In the genomic region with DNA sequence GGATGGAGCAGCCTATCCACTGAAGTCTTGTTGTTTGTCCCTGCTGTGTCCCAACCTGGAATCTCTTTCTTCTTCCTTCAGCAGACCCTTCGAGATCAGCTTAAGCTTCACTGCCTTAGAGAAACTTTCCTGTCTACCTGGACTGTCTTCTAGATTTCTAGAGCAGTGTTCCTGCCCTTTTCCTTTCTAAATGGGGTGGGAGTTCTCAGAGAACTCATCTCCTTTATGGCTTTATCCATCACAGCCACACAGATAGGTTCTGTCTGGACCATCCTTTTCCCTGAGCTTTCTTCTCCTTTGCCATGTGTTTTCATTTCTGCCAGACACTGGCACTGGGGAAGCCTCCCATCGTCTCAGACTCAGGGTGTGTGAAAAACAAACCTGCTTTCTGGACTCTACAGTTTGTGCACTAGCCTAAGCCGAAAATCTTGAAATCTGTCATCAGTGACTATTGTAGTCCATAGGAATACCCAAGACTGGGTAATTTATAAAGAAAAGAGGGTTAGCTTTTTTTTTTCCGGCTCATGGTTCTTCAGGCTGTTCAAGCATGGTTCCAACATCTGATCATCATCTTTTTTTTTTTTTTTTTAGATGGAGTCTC, we compare ENCODE assay signal across 1 cellular context.
TF ChIP-seq lines count a peak whose summit lies in the region.

No MANE protein-coding gene starts in this region.

TF ChIP-seq in WTC11, 78 proteins besides CTCF, POLR2A, EP300 and RAD21 (continued from another document):
- TF ChIP-seq, protein P1, sequence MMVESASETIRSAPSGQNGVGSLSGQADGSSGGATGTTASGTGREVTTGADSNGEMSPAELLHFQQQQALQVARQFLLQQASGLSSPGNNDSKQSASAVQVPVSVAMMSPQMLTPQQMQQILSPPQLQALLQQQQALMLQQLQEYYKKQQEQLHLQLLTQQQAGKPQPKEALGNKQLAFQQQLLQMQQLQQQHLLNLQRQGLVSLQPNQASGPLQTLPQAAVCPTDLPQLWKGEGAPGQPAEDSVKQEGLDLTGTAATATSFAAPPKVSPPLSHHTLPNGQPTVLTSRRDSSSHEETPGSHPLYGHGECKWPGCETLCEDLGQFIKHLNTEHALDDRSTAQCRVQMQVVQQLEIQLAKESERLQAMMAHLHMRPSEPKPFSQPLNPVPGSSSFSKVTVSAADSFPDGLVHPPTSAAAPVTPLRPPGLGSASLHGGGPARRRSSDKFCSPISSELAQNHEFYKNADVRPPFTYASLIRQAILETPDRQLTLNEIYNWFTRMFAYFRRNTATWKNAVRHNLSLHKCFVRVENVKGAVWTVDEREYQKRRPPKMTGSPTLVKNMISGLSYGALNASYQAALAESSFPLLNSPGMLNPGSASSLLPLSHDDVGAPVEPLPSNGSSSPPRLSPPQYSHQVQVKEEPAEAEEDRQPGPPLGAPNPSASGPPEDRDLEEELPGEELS (CRISPR knock-in tag; IDR thresholded peaks at IDR 0.05) = no peak
